ENCODE assay signal across 8 cellular contexts in the genomic region with DNA sequence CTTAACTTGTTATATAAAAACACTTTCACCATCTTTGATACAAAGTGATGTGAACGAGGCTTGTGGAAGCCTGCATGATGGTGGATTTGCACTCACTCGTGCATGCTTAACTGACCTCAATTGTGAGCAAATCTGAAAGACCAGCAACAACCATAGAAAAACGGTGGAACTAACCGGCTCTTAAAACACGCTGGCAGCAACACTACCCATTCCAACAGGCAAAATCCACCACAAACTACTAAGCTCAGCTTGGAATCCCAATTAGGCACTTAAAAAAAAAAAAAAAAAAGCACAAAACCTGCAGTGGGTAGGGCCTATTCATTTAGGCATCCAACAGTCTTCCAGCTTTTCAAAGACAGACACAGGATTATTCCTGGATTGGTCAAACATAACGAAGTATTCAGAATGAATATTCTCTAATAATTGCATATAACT. TPM values are rescaled to one million over a fixed set of nuclear protein-coding genes. Genes with fewer than 3 reads are reported as not detected.
DNase-seq lines count a peak whose midpoint lies in the region; ATAC-seq, FAIRE-seq and TF ChIP-seq lines count a peak whose summit lies in the region.

No MANE protein-coding gene starts in this region.

- peak overlapping the region; percentile 97 for H3K4me3 ChIP-seq in HUES64 (ENCODE audit: low read length)

- no peak for ATAC-seq in GM21526 (IDR thresholded peaks at IDR 0.05; ENCODE audit: low FRiP score, unreplicated experiment)

- 13% methylated on average over 6 of the region's 6 CpGs for WGBS in HUES64

- no peak for TF ChIP-seq CTCF in D721Med (IDR thresholded peaks at IDR 0.05; ENCODE audit: insufficient read depth, missing control alignments)

- DNase-seq in COR-L47 (lab: John Stamatoyannopoulos, UW) (peak; percentile 14), amniotic epithelial cell (ENCODE audit: low read depth) (peak; percentile 57), kidney tubule cell (ENCODE audit: low spot score) (peak; percentile 32), superior temporal gyrus (ENCODE audit: extremely low spot score) (peak; percentile 57), D721Med (ENCODE audit: insufficient read length, low spot score) (no peak), NCI-H2107 treated with DMSO at 0.1 percent for 48 hours (lab: John Stamatoyannopoulos, UW; ENCODE audit: unreplicated experiment) (no peak)

- H3K27ac ChIP-seq in HUES64 (ENCODE audit: low read depth, low read length), result no peak overlapping the region

- no peaks in the 10 kb centered on the region for H3K9me3 ChIP-seq in HUES64 (ENCODE audit: insufficient read depth, low read depth, low read length)

- FAIRE-seq in D721Med (lab: Jason Lieb, UNC), result no peak

- peaks cover 18% of the 10 kb centered on the region for H3K36me3 ChIP-seq in HUES64 (ENCODE audit: insufficient read depth, low read length)

- peak overlapping the region; percentile 99 for H3K9ac ChIP-seq in HUES64 (ENCODE audit: low read depth, low read length)

- no peaks in the 10 kb centered on the region for H3K27me3 ChIP-seq in HUES64 (ENCODE audit: insufficient read depth, low read length)

- H3K4me1 ChIP-seq in HUES64 (ENCODE audit: insufficient read depth, low read length), result peaks cover 26% of the 10 kb centered on the region

RNA-seq across cellular contexts. Expression of gene GDI2, which starts 1.8 kb away (rescaled TPM):
- polyA plus RNA-seq in HUES64 (2013, experiment 1 of 2), result 319 TPM
- polyA plus RNA-seq in HUES64 (2013, experiment 2 of 2), result 312 TPM

Comparison
In these comparisons a context has a peak if more than half of its experiments do, and no peak if none do; other contexts are left out.
1. DNase-seq: peak in COR-L47 (single experiment), amniotic epithelial cell (single experiment), kidney tubule cell (single experiment) and superior temporal gyrus (single experiment); none in D721Med (single experiment) and NCI-H2107 treated with DMSO at 0.1 percent for 48 hours (single experiment).